ENCODE assay signal across 12 cellular contexts in genomic region chr2:127174977-127175376, GRCh38. TPM values are rescaled to one million over a fixed set of nuclear protein-coding genes. Genes with fewer than 3 reads are reported as not detected.
DNase-seq lines count a peak whose midpoint lies in the region; ATAC-seq, FAIRE-seq and TF ChIP-seq lines count a peak whose summit lies in the region.
"Had no signal": no experiment of that assay in that cellular context is flagged by ENCODE, and none has a peak within 500 bp of the region (broad histone marks: within the 10 kb centered on the region; RNA-seq: fewer than 3 reads in every experiment).

No MANE protein-coding gene starts in this region.

- H3K36me3 Mint-ChIP-seq in activated naive CD4-positive, alpha-beta T cell treated with anti-CD3 and anti-CD28 coated beads, Interleukin-2, amount 10 ng/mL, durations not matched to agents 7 days and 5 days = no peaks in the 10 kb centered on the region

- CTCF ChIA-PET in activated naive CD4-positive, alpha-beta T cell treated with anti-CD3 and anti-CD28 coated beads, Interleukin-2, amount 10 ng/mL, durations not matched to agents 7 days and 5 days (lab: Charles Lee) = interaction anchor here (1.2 to 2.4 kb wide), 2 partner anchors 23 to 107 kb away, joined by 4 to 9 read pairs; no protein-coding TSS in a partner anchor

- H3K27me3 Mint-ChIP-seq in activated naive CD4-positive, alpha-beta T cell treated with anti-CD3 and anti-CD28 coated beads, Interleukin-2, amount 10 ng/mL, durations not matched to agents 7 days and 5 days = peaks cover 8% of the 10 kb centered on the region

- no peaks in the 10 kb centered on the region for H3K4me1 Mint-ChIP-seq in activated naive CD4-positive, alpha-beta T cell treated with anti-CD3 and anti-CD28 coated beads, Interleukin-2, amount 10 ng/mL, durations not matched to agents 7 days and 5 days

- TF ChIP-seq POLR2A in H54 (IDR thresholded peaks at IDR 0.05; ENCODE audit: low read depth, low read length) = no peak

- no peak for ATAC-seq in GM18520 (IDR thresholded peaks at IDR 0.05; ENCODE audit: unreplicated experiment)
- ATAC-seq in GM19351 (IDR thresholded peaks at IDR 0.05; ENCODE audit: unreplicated experiment) = no peak

- no peak overlapping the region for H3K4me3 Mint-ChIP-seq in activated naive CD4-positive, alpha-beta T cell treated with anti-CD3 and anti-CD28 coated beads, Interleukin-2, amount 10 ng/mL, durations not matched to agents 7 days and 5 days

- H3K27ac ChIP-seq in small intestine (ENCODE audit: low read depth in 1 of 2, low read length in 1 of 2) = peak overlapping the region in 1 of 2 donors; percentile 9

- H3K27me3 ChIP-seq in adipocyte (replicated peaks; ENCODE audit: control insufficient read depth, insufficient read depth, low read length) (no peaks in the 10 kb centered on the region), small intestine (ENCODE audit: control insufficient read depth in 2 of 2, insufficient read depth in 2 of 2, low read length in 2 of 2) (no peaks in the 10 kb centered on the region)

- WGBS in small intestine, 3 donors = 26 to 45% (median 34%) methylated on average over 8 of the region's 8 CpGs

- no peak overlapping the region for H3K27ac Mint-ChIP-seq in activated naive CD4-positive, alpha-beta T cell treated with anti-CD3 and anti-CD28 coated beads, Interleukin-2, amount 10 ng/mL, durations not matched to agents 7 days and 5 days

- H3K9me3 ChIP-seq in adipocyte (ENCODE audit: control insufficient read depth, low read length) (peaks cover 2% of the 10 kb centered on the region), small intestine (ENCODE audit: control insufficient read depth, low read depth) (no peaks in the 10 kb centered on the region)
- H3K9me3 ChIP-seq: lower lobe of right lung had no signal

- H3K4me1 ChIP-seq in adipocyte (ENCODE audit: control insufficient read depth, insufficient read depth, low read length) (peaks cover 46% of the 10 kb centered on the region), small intestine (ENCODE audit: control insufficient read depth in 2 of 2, insufficient read depth in 1 of 2, low read depth in 1 of 2, low read length in 1 of 2) (no peaks in the 10 kb centered on the region)

- no peak overlapping the region for H3K4me3 ChIP-seq in adipocyte (ENCODE audit: low read length)
- H3K4me3 ChIP-seq in small intestine (ENCODE audit: low read depth in 1 of 2, low read length in 2 of 2) = no peak overlapping the region
- H3K4me3 ChIP-seq: lower lobe of right lung had no signal

- no peak for FAIRE-seq in H54 (lab: Jason Lieb, UNC)
- no peak for FAIRE-seq in small intestine (lab: Jason Lieb, UNC)

- peaks cover 2% of the 10 kb centered on the region for H3K9me3 Mint-ChIP-seq in activated naive CD4-positive, alpha-beta T cell treated with anti-CD3 and anti-CD28 coated beads, Interleukin-2, amount 10 ng/mL, durations not matched to agents 7 days and 5 days

- peak overlapping the region; percentile 66 for H3K9ac ChIP-seq in adipocyte (ENCODE audit: low read length)

- peak; percentile 42 for DNase-seq in H54 (ENCODE audit: insufficient read length, low spot score)
- DNase-seq in adipocyte (ENCODE audit: low read depth) = peak; percentile 39
- DNase-seq in iPS-NIHi11 (ENCODE audit: low spot score) = peak; percentile 65
- peak; percentile 19 for DNase-seq in small intestine
- no peak for DNase-seq in activated naive CD4-positive, alpha-beta T cell treated with anti-CD3 and anti-CD28 coated beads, Interleukin-2, amount 10 ng/mL, durations not matched to agents 7 days and 5 days
- no peak for DNase-seq in activated CD4-positive, CD25-positive, alpha-beta regulatory T cell (lab: John Stamatoyannopoulos, UW)
- DNase-seq: activated T-cell treated with anti-CD3 and anti-CD28 coated beads for 4 hours, lower lobe of right lung, NCI-H2029 treated with DMSO at 0.1 percent for 48 hours, T-helper 1 cell had no signal

- H3K36me3 ChIP-seq in adipocyte (ENCODE audit: control insufficient read depth, insufficient read depth, low read length, severe bottlenecking) = no peaks in the 10 kb centered on the region
- no peaks in the 10 kb centered on the region for H3K36me3 ChIP-seq in small intestine (ENCODE audit: control insufficient read depth in 2 of 2, insufficient read depth in 2 of 2, low read length in 2 of 2)
- H3K36me3 ChIP-seq: lower lobe of right lung had no signal

RNA-seq across cellular contexts. Expression of gene CYP27C1, which starts 45.1 kb away (rescaled TPM):
- polyA plus RNA-seq in small intestine = under 1 TPM in 1 of 3 donors, not detected in 2; 0.24 TPM

Comparison
In these comparisons a context has a peak if more than half of its experiments do, and no peak if none do; other contexts are left out.
1. DNase-seq: peak in H54 (single experiment), adipocyte (single experiment), iPS-NIHi11 (single experiment) and small intestine (single experiment); none in activated naive CD4-positive, alpha-beta T cell treated with anti-CD3 and anti-CD28 coated beads, Interleukin-2, amount 10 ng/mL, durations not matched to agents 7 days and 5 days (single experiment) and activated CD4-positive, CD25-positive, alpha-beta regulatory T cell (0 of 4).